ENCODE assay signal across 10 cellular contexts in the genomic region with DNA sequence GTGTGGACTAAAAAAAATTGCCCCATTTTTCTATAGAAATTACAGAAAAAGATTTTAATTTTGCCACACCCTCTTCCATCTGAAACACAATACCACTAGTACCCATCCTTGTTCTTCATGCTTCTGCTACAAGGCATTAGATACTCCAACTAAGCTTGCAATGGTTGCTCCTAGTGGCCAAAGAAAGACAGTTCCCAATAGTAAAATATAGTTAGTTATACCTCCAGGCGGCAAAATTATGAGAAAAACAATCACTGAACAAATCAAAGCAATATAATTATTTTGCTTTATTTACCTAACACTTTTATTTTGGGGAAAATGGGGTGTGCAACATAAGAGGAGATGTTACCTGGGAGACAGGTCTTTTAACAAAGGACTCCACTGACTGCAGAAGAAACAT.
DNase-seq lines count a peak whose midpoint lies in the region; ATAC-seq, FAIRE-seq and TF ChIP-seq lines count a peak whose summit lies in the region.
"Had no signal": no experiment of that assay in that cellular context is flagged by ENCODE, and none has a peak within 500 bp of the region (broad histone marks: within the 10 kb centered on the region; RNA-seq: fewer than 3 reads in every experiment).

No MANE protein-coding gene starts in this region.

- in situ Hi-C loops in GM13976 (cut with MboI; ENCODE audit: low sequenced_read_pairs, unreplicated experiment): no loop called here

- intact Hi-C loops in lower lobe of right lung (cut with DNase I): no loop called here
- intact Hi-C loops in psoas muscle (cut with DNase I): no loop called here

- H3K4me1 ChIP-seq in lower lobe of right lung: peaks cover 24% of the 10 kb centered on the region
- H3K4me1 ChIP-seq in psoas muscle: peaks cover 19% of the 10 kb centered on the region

- DNase-seq in T-helper 1 cell: no peak
- no peak for DNase-seq in H54 (ENCODE audit: insufficient read length, low spot score)
- no peak for DNase-seq in WERI-Rb-1
- DNase-seq in lower lobe of right lung: no peak
- no peak for DNase-seq in AG20443 (ENCODE audit: low spot score)
- DNase-seq in psoas muscle: no peak
- DNase-seq in GM13976 (ENCODE audit: low spot score): no peak
- DNase-seq: dermis blood vessel endothelial cell, NCI-H345 had no signal

- FAIRE-seq in H54 (lab: Jason Lieb, UNC): peak; percentile 45

- peak overlapping the region; percentile 47 for H3K4me3 Mint-ChIP-seq in T-helper 1 cell treated with Interleukin-12 subunit alpha and Interleukin-12 subunit beta and Interleukin-4 antibody, amounts not matched to agents 30 μg/mL and 1 μg/mL, for 36 hours

- no peaks in the 10 kb centered on the region for H3K27me3 Mint-ChIP-seq in T-helper 1 cell treated with Interleukin-12 subunit alpha and Interleukin-12 subunit beta and Interleukin-4 antibody, amounts not matched to agents 30 μg/mL and 1 μg/mL, for 36 hours (ENCODE audit: low read depth)

- no peaks in the 10 kb centered on the region for H3K27me3 ChIP-seq in WERI-Rb-1 (ENCODE audit: insufficient read depth, low read depth, severe bottlenecking)
- no peaks in the 10 kb centered on the region for H3K27me3 ChIP-seq in lower lobe of right lung (ENCODE audit: low read depth)
- no peaks in the 10 kb centered on the region for H3K27me3 ChIP-seq in psoas muscle (ENCODE audit: insufficient read depth in 3 of 3, low read length in 2 of 3)

- H3K27ac Mint-ChIP-seq in T-helper 1 cell treated with Interleukin-12 subunit alpha and Interleukin-12 subunit beta and Interleukin-4 antibody, amounts not matched to agents 30 μg/mL and 1 μg/mL, for 36 hours: no peak overlapping the region

- H3K4me3 ChIP-seq in WERI-Rb-1 (ENCODE audit: low read depth, low read length) (no peak overlapping the region), lower lobe of right lung (no peak overlapping the region), psoas muscle (no peak overlapping the region)

- ATAC-seq in lower lobe of right lung (no peak), psoas muscle (no peak)

- no peak overlapping the region for H3K27ac ChIP-seq in WERI-Rb-1
- H3K27ac ChIP-seq in lower lobe of right lung: no peak overlapping the region
- no peak overlapping the region for H3K27ac ChIP-seq in psoas muscle

- peak; percentile 17; the same call in 1 of the 2 replicates for TF ChIP-seq CTCF in WERI-Rb-1 (IDR thresholded peaks at IDR 0.05; ENCODE audit: low read depth, low read length)
- TF ChIP-seq CTCF in lower lobe of right lung (IDR thresholded peaks at IDR 0.05): peak; percentile 11
- TF ChIP-seq CTCF in psoas muscle (IDR thresholded peaks at IDR 0.05): no peak
- no peak for TF ChIP-seq CTCF in GM13976 (IDR thresholded peaks at IDR 0.05; ENCODE audit: borderline replicate concordance, control extremely low read depth, extremely low read depth, insufficient read depth, missing control alignments)

- H3K9me3 ChIP-seq in WERI-Rb-1 (ENCODE audit: severe bottlenecking) (no peaks in the 10 kb centered on the region), lower lobe of right lung (no peaks in the 10 kb centered on the region), psoas muscle (no peaks in the 10 kb centered on the region)

- no peak for TF ChIP-seq POLR2A in H54 (IDR thresholded peaks at IDR 0.05; ENCODE audit: low read depth, low read length)

- H3K36me3 ChIP-seq in WERI-Rb-1 (no peaks in the 10 kb centered on the region), lower lobe of right lung (no peaks in the 10 kb centered on the region), psoas muscle (ENCODE audit: insufficient read depth in 1 of 2, low read depth in 1 of 2) (no peaks in the 10 kb centered on the region)

- WGBS in psoas muscle, 3 donors: 93 to 98% (median 95%) methylated on average over 1 of the region's 1 CpG

- H3K36me3 Mint-ChIP-seq in T-helper 1 cell treated with Interleukin-12 subunit alpha and Interleukin-12 subunit beta and Interleukin-4 antibody, amounts not matched to agents 30 μg/mL and 1 μg/mL, for 36 hours (ENCODE audit: low read depth): peaks cover 19% of the 10 kb centered on the region

- H3K9me3 Mint-ChIP-seq in T-helper 1 cell treated with Interleukin-12 subunit alpha and Interleukin-12 subunit beta and Interleukin-4 antibody, amounts not matched to agents 30 μg/mL and 1 μg/mL, for 36 hours: no peaks in the 10 kb centered on the region

- peaks cover 64% of the 10 kb centered on the region for H3K4me1 Mint-ChIP-seq in T-helper 1 cell treated with Interleukin-12 subunit alpha and Interleukin-12 subunit beta and Interleukin-4 antibody, amounts not matched to agents 30 μg/mL and 1 μg/mL, for 36 hours (ENCODE audit: low read depth)

Comparison
In these comparisons a context has a peak if more than half of its experiments do, and no peak if none do; other contexts are left out.
1. CTCF ChIP-seq: peak in WERI-Rb-1 (single experiment) and lower lobe of right lung (single experiment); none in psoas muscle (single experiment) and GM13976 (single experiment).